ENCODE assay signal across 8 cellular contexts in the genomic region with DNA sequence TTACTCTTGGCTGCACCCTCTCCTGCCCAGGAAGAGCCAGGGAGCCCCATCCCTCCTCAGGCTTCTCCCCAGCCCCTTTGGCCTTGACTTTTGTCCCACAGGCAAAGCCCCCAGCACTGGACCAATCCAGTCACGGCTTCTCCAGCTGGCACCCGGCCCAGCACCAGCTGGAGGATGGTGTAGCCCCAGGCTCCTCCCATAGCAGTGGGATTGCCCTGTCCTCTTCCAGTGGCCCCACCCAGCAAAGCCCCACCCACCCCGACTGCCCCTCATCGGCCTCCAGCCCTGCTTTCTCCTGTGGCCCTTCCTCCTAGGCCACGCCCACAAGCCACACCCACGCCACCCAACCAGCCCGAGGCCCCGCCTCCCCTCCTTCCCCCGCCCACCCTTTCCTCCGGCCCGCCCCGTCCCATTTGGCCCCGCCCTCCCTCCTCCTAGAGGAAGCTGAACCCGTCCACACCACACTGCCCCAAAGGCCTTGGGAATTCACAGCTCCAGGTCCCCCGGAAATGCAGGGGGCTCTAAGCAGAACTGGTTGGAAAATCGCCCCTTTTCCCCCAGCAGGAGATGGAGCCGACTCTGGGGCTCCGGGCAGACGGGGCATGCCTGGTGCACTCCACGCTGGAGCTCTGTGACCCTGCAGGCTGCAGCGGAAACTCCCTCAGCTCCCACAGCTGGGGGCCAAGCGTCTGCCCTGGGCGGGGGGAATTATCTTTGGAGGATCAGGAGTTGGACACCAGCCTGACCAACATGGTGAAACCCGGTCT. TPM values are rescaled to one million over a fixed set of nuclear protein-coding genes. Genes with fewer than 3 reads are reported as not detected.
A peak's percentile ranks its signal among the peaks of the same experiment; 100 is the strongest.
DNase-seq lines count a peak whose midpoint lies in the region; ATAC-seq, FAIRE-seq and TF ChIP-seq lines count a peak whose summit lies in the region.

No MANE protein-coding gene starts in this region.

- H3K27ac Mint-ChIP-seq in astrocyte (ENCODE audit: unreplicated experiment) = no peak overlapping the region

- H3K27ac ChIP-seq in Peyer's patch = peak overlapping the region; percentile 19 to 91 (median 76)
- no peak overlapping the region for H3K27ac ChIP-seq in astrocyte (ENCODE audit: low read depth, low read length)
- H3K27ac ChIP-seq in iPS DF 6.9 (ENCODE audit: low read length) = no peak overlapping the region

- H3K79me2 ChIP-seq in astrocyte (ENCODE audit: insufficient read depth, low read length) = no peaks in the 10 kb centered on the region

- H3K27me3 Mint-ChIP-seq in astrocyte (ENCODE audit: low read depth, unreplicated experiment) = peaks cover 12% of the 10 kb centered on the region

- H3K4me3 Mint-ChIP-seq in astrocyte (ENCODE audit: unreplicated experiment) = no peak overlapping the region

- TF ChIP-seq CTCF in Peyer's patch (IDR thresholded peaks at IDR 0.05) (no peak), astrocyte (IDR thresholded peaks at IDR 0.05; ENCODE audit: insufficient read depth, low read depth, low read length) (no peak)

- H3K9me3 ChIP-seq in Peyer's patch (no peaks in the 10 kb centered on the region), astrocyte (ENCODE audit: insufficient read depth, low read depth, low read length) (no peaks in the 10 kb centered on the region), iPS DF 6.9 (ENCODE audit: control insufficient read depth, insufficient read depth, low read length) (no peaks in the 10 kb centered on the region)

- no peak overlapping the region for H2AFZ ChIP-seq in astrocyte (ENCODE audit: low read depth, low read length)

- H3K9me3 Mint-ChIP-seq in astrocyte (ENCODE audit: unreplicated experiment) = no peaks in the 10 kb centered on the region

- H3K4me1 Mint-ChIP-seq in astrocyte (ENCODE audit: low read depth, unreplicated experiment) = no peaks in the 10 kb centered on the region

- H3K4me1 ChIP-seq in Peyer's patch = peaks cover 0 to 15% (median 3%) of the 10 kb centered on the region in 4 donors
- peaks cover 8% of the 10 kb centered on the region for H3K4me1 ChIP-seq in astrocyte (ENCODE audit: insufficient read depth, low read length)
- peaks cover 3% of the 10 kb centered on the region; the same call in 1 of the 2 replicates for H3K4me1 ChIP-seq in iPS DF 6.9 (ENCODE audit: control insufficient read depth, insufficient read depth, low read length)

- H4K20me1 ChIP-seq in astrocyte (ENCODE audit: insufficient read depth, low read length) = no peaks in the 10 kb centered on the region

- H3K4me3 ChIP-seq in Peyer's patch = no peak overlapping the region
- H3K4me3 ChIP-seq in astrocyte (ENCODE audit: insufficient read depth, low read depth, low read length) = no peak overlapping the region
- H3K4me3 ChIP-seq in iPS DF 6.9 (ENCODE audit: low read length) = no peak overlapping the region; the same call in 1 of the 2 replicates

- no CpG with 5 or more reads among the region's 24 CpGs for WGBS in iPS DF 6.9 (ENCODE audit: insufficient coverage, insufficient read length)

- peaks cover under 1% of the 10 kb centered on the region for H3K36me3 Mint-ChIP-seq in astrocyte (ENCODE audit: low read depth, unreplicated experiment)

- peak in 1 of 2 donors; percentile 44 for TF ChIP-seq POLR2A in Peyer's patch (IDR thresholded peaks at IDR 0.05)

- peak overlapping the region; percentile 38 for H3K4me2 ChIP-seq in astrocyte (ENCODE audit: low read length)

- peak; percentile 99 for DNase-seq in D341Med (ENCODE audit: low spot score)
- peak; percentile 97 for DNase-seq in HT-29 (ENCODE audit: low spot score)
- DNase-seq in Peyer's patch = peak; percentile 71 to 98 (median 93)
- peak; percentile 31 for DNase-seq in astrocyte (ENCODE audit: low read depth)
- DNase-seq in iPS DF 6.9 (ENCODE audit: low read depth, low spot score) = peak; percentile 70
- DNase-seq in stimulated activated CD4-positive, alpha-beta T cell treated with anti-CD3 and anti-CD28 coated beads, Interleukin-12 subunit alpha, Interleukin-12 subunit beta, amount 100 ng/mL, for 48 hours (ENCODE audit: low read depth in 2 of 3, low spot score in 1 of 3) = peak in 2 of 3 donors; percentile 27 to 50

- no peak for FAIRE-seq in astrocyte (lab: Jason Lieb, UNC)

- H3K27me3 ChIP-seq in Peyer's patch (no peaks in the 10 kb centered on the region), astrocyte (ENCODE audit: insufficient read depth, low read length) (peaks cover 4% of the 10 kb centered on the region), iPS DF 6.9 (ENCODE audit: control insufficient read depth, insufficient read depth, low read length) (no peaks in the 10 kb centered on the region)

- H3K36me3 ChIP-seq in Peyer's patch (peaks cover 0 to 51% (median 0%) of the 10 kb centered on the region in 3 donors), astrocyte (ENCODE audit: insufficient read depth, low read length) (no peaks in the 10 kb centered on the region), iPS DF 6.9 (ENCODE audit: control insufficient read depth, insufficient read depth, low read length) (peaks cover 8% of the 10 kb centered on the region)

- no peak overlapping the region for H3K9ac ChIP-seq in astrocyte (ENCODE audit: low read length)

- no peak for ATAC-seq in HG02938 (IDR thresholded peaks at IDR 0.05; ENCODE audit: unreplicated experiment)
- ATAC-seq in GM18868 (IDR thresholded peaks at IDR 0.05; ENCODE audit: unreplicated experiment) = no peak

RNA-seq across cellular contexts. Expression of gene GET4, which starts 25.2 kb away (rescaled TPM):
- 228 and 253 TPM in 2 replicates for total RNA-seq in HT-29 (2014; rRNA removed; shearing (Covaris generic))
- 10 to 100 TPM; 29.7 to 93.3 (median 56.8) TPM for total RNA-seq in Peyer's patch
- 32.1 and 43.0 TPM in 2 replicates for total RNA-seq in astrocyte

RNA-seq across cellular contexts. Expression of gene ADAP1, which starts 52.9 kb away (rescaled TPM):
- 535 and 538 TPM in 2 replicates for total RNA-seq in HT-29 (2014; rRNA removed; shearing (Covaris generic))
- total RNA-seq in Peyer's patch (100 to 1,000 TPM; 102 to 146 (median 133) TPM), astrocyte (4.7 and 4.8 TPM in 2 replicates)

Comparison
In these comparisons a context has a peak if more than half of its experiments do, and no peak if none do; other contexts are left out.
1. DNase-seq: peak in every context shown above with its lines; median percentile 99 in D341Med; 97 in HT-29; 93 in Peyer's patch; 70 in iPS DF 6.9; 38 in stimulated activated CD4-positive, alpha-beta T cell treated with anti-CD3 and anti-CD28 coated beads, Interleukin-12 subunit alpha, Interleukin-12 subunit beta, amount 100 ng/mL, for 48 hours; 31 in astrocyte.
2. H3K27ac ChIP-seq: peak in Peyer's patch (4 of 4); none in astrocyte (single experiment) and iPS DF 6.9 (single experiment).
3. RNA of gene ADAP1, which starts 52.9 kb away (total RNA-seq): 535 to 538 TPM in HT-29 and 102 to 146 TPM in Peyer's patch; 4.7 to 4.8 TPM in astrocyte; every median in the first group is over 10 times any median in the second.